7 cellular contexts compared by ENCODE assay signal in the genomic region with DNA sequence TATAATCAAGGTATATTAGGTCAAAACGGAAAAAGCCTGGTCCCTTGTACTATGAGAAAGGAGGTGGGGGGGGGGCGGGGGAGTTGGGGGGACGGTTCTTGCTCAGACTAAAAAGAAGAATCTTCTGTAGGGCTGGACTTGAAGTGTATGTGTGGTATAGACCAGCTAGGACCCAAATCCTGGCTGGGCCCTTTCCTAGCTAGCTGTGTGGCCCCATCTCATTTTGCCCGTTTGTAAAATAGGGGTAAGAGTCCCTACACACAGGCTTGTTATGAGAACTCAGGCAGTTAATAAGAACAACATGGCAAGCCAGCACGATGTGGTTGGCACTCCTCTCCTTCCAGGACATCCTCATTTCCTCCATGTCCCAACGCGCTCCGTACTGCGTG. TPM values are rescaled to one million over a fixed set of nuclear protein-coding genes. Genes with fewer than 3 reads are reported as not detected.
DNase-seq lines count a peak whose midpoint lies in the region; ATAC-seq and TF ChIP-seq lines count a peak whose summit lies in the region.

No MANE protein-coding gene starts in this region.

- TF ChIP-seq POLR2A in gastrocnemius medialis (IDR thresholded peaks at IDR 0.05), result no peak

- peak overlapping the region; percentile 70 for H3K4me3 ChIP-seq in fibroblast of villous mesenchyme (ENCODE audit: low read depth, low read length)
- peak overlapping the region in 3 of 4 donors; percentile 56 to 61 (median 58) for H3K4me3 ChIP-seq in gastrocnemius medialis

- H3K9me3 Mint-ChIP-seq in H9, result no peaks in the 10 kb centered on the region

- H3K27ac ChIP-seq in H9 (ENCODE audit: insufficient read length, low read depth, low read length) (no peak overlapping the region), gastrocnemius medialis (no peak overlapping the region)

- H3K27me3 Mint-ChIP-seq in H9 (ENCODE audit: low read depth) (peaks cover 72% of the 10 kb centered on the region), T-helper 17 cell (peaks cover 67% of the 10 kb centered on the region)

- no peak overlapping the region for H2AK5ac ChIP-seq in H9 (ENCODE audit: insufficient read length, low read length)

- H3K18ac ChIP-seq in H9 (ENCODE audit: insufficient read length, low read depth, low read length), result no peak overlapping the region

- no peaks in the 10 kb centered on the region for H4K20me1 ChIP-seq in H9 (ENCODE audit: control insufficient read depth, insufficient read depth, insufficient read length)

- no peak overlapping the region for H2BK5ac ChIP-seq in H9 (ENCODE audit: insufficient read length, low read length)

- in situ Hi-C loops in gastrocnemius medialis (cut with MboI; ENCODE audit: low sequenced_read_pairs in 4 of 4), result no loop called here

- no peak overlapping the region for H3K14ac ChIP-seq in H9 (ENCODE audit: insufficient read depth, low read length)

- H3K4me1 ChIP-seq in H9 (ENCODE audit: insufficient read depth, low read length) (peaks cover 8% of the 10 kb centered on the region), gastrocnemius medialis (peaks cover 3 to 6% of the 10 kb centered on the region in 2 donors)

- H4K5ac ChIP-seq in H9 (ENCODE audit: insufficient read length, low read depth, low read length), result no peak overlapping the region

- intact Hi-C loops in gastrocnemius medialis (cut with DNase I; ENCODE audit: low total_unique reads), result no loop called here

- WGBS in H9 (ENCODE audit: extremely low coverage, insufficient read length, low lambda C conversion rate), result no CpG with 5 or more reads among the region's 9 CpGs

- ATAC-seq in T-helper 17 cell (no peak), gastrocnemius medialis (no peak)

- no peak overlapping the region for H2BK15ac ChIP-seq in H9 (ENCODE audit: low read depth, low read length)

- H3K36me3 ChIP-seq in gastrocnemius medialis, result no peaks in the 10 kb centered on the region

- no peak overlapping the region for H2BK20ac ChIP-seq in H9 (ENCODE audit: low read depth, low read length, poor library complexity, severe bottlenecking)

- H2BK120ac ChIP-seq in H9 (ENCODE audit: low read depth, low read length, poor library complexity, severe bottlenecking), result no peak overlapping the region

- peak overlapping the region; percentile 80 to 97 for H3K4me3 Mint-ChIP-seq in H9
- H3K4me3 Mint-ChIP-seq in T-helper 17 cell, result peak overlapping the region; percentile 39

- no peak overlapping the region for H3K9ac ChIP-seq in H9 (ENCODE audit: extremely low read depth, insufficient read length, low read length)

- no peak overlapping the region for H3K23ac ChIP-seq in H9 (ENCODE audit: insufficient read length, low read depth, low read length)

- H2BK12ac ChIP-seq in H9 (ENCODE audit: insufficient read length, low read depth, low read length), result no peak overlapping the region

- TF ChIP-seq CTCF in H9 (conservative IDR thresholded peaks at IDR 0.05) (no peak), fibroblast of villous mesenchyme (IDR thresholded peaks at IDR 0.05; ENCODE audit: insufficient read depth, low read depth, low read length) (no peak), gastrocnemius medialis (IDR thresholded peaks at IDR 0.05 in 4 of 5, conservative IDR thresholded peaks at IDR 0.05 in 1 of 5) (no peak)

- no peak overlapping the region for H3T11ph ChIP-seq in H9 (ENCODE audit: low read length)

- DNase-seq in H9 (no peak), T-helper 17 cell (no peak), fibroblast of villous mesenchyme (ENCODE audit: low read depth) (no peak), gastrocnemius medialis (no peak), iPS-NIHi7 (ENCODE audit: extremely low spot score) (no peak), DMS79 (lab: John Stamatoyannopoulos, UW) (no peak), COLO668 (lab: John Stamatoyannopoulos, UW; ENCODE audit: unreplicated experiment) (no peak)

- H3K9me3 ChIP-seq in H9 (ENCODE audit: control insufficient read depth, low read depth, low read length) (no peaks in the 10 kb centered on the region), T-helper 17 cell (ENCODE audit: control insufficient read depth, low read length, poor library complexity, severe bottlenecking) (no peaks in the 10 kb centered on the region), gastrocnemius medialis (no peaks in the 10 kb centered on the region)

- no peaks in the 10 kb centered on the region; the same call in 1 of the 2 replicates for H3K27me3 ChIP-seq in H9 (ENCODE audit: insufficient read depth, low read length)
- H3K27me3 ChIP-seq in gastrocnemius medialis, result peaks cover 0 to 14% (median 3%) of the 10 kb centered on the region in 3 donors

- H3K23me2 ChIP-seq in H9 (ENCODE audit: insufficient read length, low read depth, low read length, poor library complexity, severe bottlenecking), result peaks cover 11% of the 10 kb centered on the region

- H3K27ac Mint-ChIP-seq in H9 (no peak overlapping the region), T-helper 17 cell (no peak overlapping the region)

- H3K36me3 Mint-ChIP-seq in H9 (ENCODE audit: insufficient read depth in 1 of 3, low read depth in 3 of 3), result no peaks in the 10 kb centered on the region; a peak in 1 of 7 replicates
- H3K36me3 Mint-ChIP-seq in T-helper 17 cell (ENCODE audit: low read depth), result peaks cover 7% of the 10 kb centered on the region

- no peak overlapping the region for H3K4ac ChIP-seq in H9 (ENCODE audit: low read depth, low read length)

- no peak overlapping the region for H4K8ac ChIP-seq in H9 (replicated peaks; ENCODE audit: insufficient read length, low read depth, low read length)

- no peak overlapping the region for H3K56ac ChIP-seq in H9 (ENCODE audit: insufficient read length, low read depth, low read length)

- H3K79me1 ChIP-seq in H9 (ENCODE audit: insufficient read depth, low read depth, low read length, poor library complexity, severe bottlenecking), result no peaks in the 10 kb centered on the region

- no peak overlapping the region for H2AFZ ChIP-seq in H9 (ENCODE audit: low read length)

- no peaks in the 10 kb centered on the region for H3K79me2 ChIP-seq in H9 (ENCODE audit: insufficient read depth, low read length)

- H3K4me2 ChIP-seq in H9 (ENCODE audit: insufficient read depth, insufficient read length, low read length), result peak overlapping the region; percentile 81

- peaks cover 30 to 34% of the 10 kb centered on the region in 2 experiments for H3K4me1 Mint-ChIP-seq in H9
- H3K4me1 Mint-ChIP-seq in T-helper 17 cell, result peaks cover 13% of the 10 kb centered on the region

- no peak overlapping the region for H4K91ac ChIP-seq in H9 (ENCODE audit: insufficient read length, low read depth, low read length)

RNA-seq across cellular contexts. Expression of gene EVA1A, which starts 1.1 kb away (rescaled TPM):
- total RNA-seq in H9 (2021) (0.68 and 1.7 TPM in 2 replicates), T-helper 17 cell (not detected), fibroblast of villous mesenchyme (44.9 and 48.3 TPM in 2 replicates), gastrocnemius medialis (1 to 10 TPM in 2 of 4 donors, under 1 TPM in 2; 0.16 to 2.4 (median 0.82) TPM)

Comparison
In these comparisons a context has a peak if more than half of its experiments do, and no peak if none do; other contexts are left out.
1. RNA of gene EVA1A, which starts 1.1 kb away (total RNA-seq): 44.9 to 48.3 TPM in fibroblast of villous mesenchyme; 0.16 to 2.4 TPM in gastrocnemius medialis, 0.68 to 1.7 TPM in H9 and not detected in T-helper 17 cell; every median in the first group is over 10 times any median in the second.